In genomic region chrX:38304010-38304409, GRCh38 we compare ENCODE assay signal across 13 cellular contexts. TPM values are rescaled to one million over a fixed set of nuclear protein-coding genes. Genes with fewer than 3 reads are reported as not detected.
DNase-seq lines count a peak whose midpoint lies in the region; ATAC-seq, FAIRE-seq and TF ChIP-seq lines count a peak whose summit lies in the region.
"Had no signal": no experiment of that assay in that cellular context is flagged by ENCODE, and none has a peak within 500 bp of the region (broad histone marks: within the 10 kb centered on the region; RNA-seq: fewer than 3 reads in every experiment).

No MANE protein-coding gene starts in this region.

- H3K36me3 ChIP-seq in DOHH2 (ENCODE audit: control insufficient read depth, low read length), result no peaks in the 10 kb centered on the region
- no peaks in the 10 kb centered on the region for H3K36me3 ChIP-seq in bronchial epithelial cell (ENCODE audit: control insufficient read depth, insufficient read depth, low read length)
- H3K36me3 ChIP-seq: ascending aorta had no signal

- H3K4me2 ChIP-seq in DOHH2 (ENCODE audit: low read length), result no peak overlapping the region

- H3K9me2 ChIP-seq in DOHH2 (replicated peaks; ENCODE audit: control insufficient read depth, low read length), result no peaks in the 10 kb centered on the region

- H3F3A ChIP-seq in DOHH2 (ENCODE audit: control insufficient read depth, insufficient read depth), result no peaks in the 10 kb centered on the region

- H3K27me3 ChIP-seq in DOHH2 (ENCODE audit: control insufficient read depth, low read length) (no peaks in the 10 kb centered on the region), bronchial epithelial cell (ENCODE audit: control insufficient read depth, insufficient read depth, low read length) (no peaks in the 10 kb centered on the region)
- H3K27me3 ChIP-seq: ascending aorta had no signal

- H3K4me3 ChIP-seq in DOHH2 (ENCODE audit: low read length), result no peak overlapping the region
- no peak overlapping the region for H3K4me3 ChIP-seq in bronchial epithelial cell (ENCODE audit: low read depth, low read length)
- H3K4me3 ChIP-seq: ascending aorta had no signal

- H3K79me2 ChIP-seq in DOHH2 (ENCODE audit: control insufficient read depth, low read length), result no peaks in the 10 kb centered on the region

- TF ChIP-seq CTCF in DOHH2 (IDR thresholded peaks at IDR 0.05; ENCODE audit: low read depth, low read length, poor library complexity, severe bottlenecking) (peak; percentile 32), bronchial epithelial cell (IDR thresholded peaks at IDR 0.05; ENCODE audit: insufficient read depth, low read length, severe bottlenecking) (peak; percentile 14)

- no peak for FAIRE-seq in bronchial epithelial cell (lab: Jason Lieb, UNC)

- ATAC-seq in HG03565 (IDR thresholded peaks at IDR 0.05; ENCODE audit: unreplicated experiment) (no peak), HG03432 (IDR thresholded peaks at IDR 0.05; ENCODE audit: unreplicated experiment) (no peak)
- ATAC-seq: activated CD8-positive, alpha-beta memory T cell treated with anti-CD3 and anti-CD28 coated beads, Interleukin-2, amount 10 ng/mL, durations not matched to agents 7 days and 5 days had no signal

- peak; percentile 19 for DNase-seq in M059J (ENCODE audit: low read depth)
- no peak for DNase-seq in bronchial epithelial cell (ENCODE audit: low read depth)
- peak; percentile 58 to 73 for DNase-seq in lung microvascular endothelial cell (ENCODE audit: low read depth in 2 of 2)
- no peak for DNase-seq in globus pallidus (ENCODE audit: low spot score)
- DNase-seq in DMS79 treated with DMSO at 0.1 percent for 48 hours (lab: John Stamatoyannopoulos, UW), result no peak
- DNase-seq: activated CD8-positive, alpha-beta memory T cell treated with anti-CD3 and anti-CD28 coated beads, Interleukin-2, amount 10 ng/mL, durations not matched to agents 7 days and 5 days; NCI-H2171; stimulated activated CD4-positive, alpha-beta T cell treated with anti-CD3 and anti-CD28 coated beads, Interleukin-1b, Interleukin-23, amount 100 ng/mL, for 48 hours had no signal

- no peaks in the 10 kb centered on the region for H3K9me3 ChIP-seq in DOHH2 (ENCODE audit: control insufficient read depth, insufficient read depth, low read length)
- H3K9me3 ChIP-seq: ascending aorta had no signal

- H3K4me1 ChIP-seq in DOHH2 (ENCODE audit: control insufficient read depth, low read length), result no peaks in the 10 kb centered on the region
- H3K4me1 ChIP-seq: ascending aorta had no signal

- no peak overlapping the region for H3K27ac ChIP-seq in DOHH2 (ENCODE audit: low read depth, low read length)
- H3K27ac ChIP-seq: ascending aorta had no signal

- no peaks in the 10 kb centered on the region for H4K20me1 ChIP-seq in DOHH2 (ENCODE audit: control insufficient read depth, insufficient read depth, low read depth, low read length)

RNA-seq across cellular contexts. Expression of gene RPGR, which starts 23.3 kb away (rescaled TPM):
- total RNA-seq in M059J (2014; rRNA removed; shearing (Covaris generic)), result 4.1 and 4.3 TPM in 2 replicates
- total RNA-seq in bronchial epithelial cell (6.5 and 8.2 TPM in 2 replicates), lung microvascular endothelial cell (29.2 and 44.8 TPM in 2 replicates)

RNA-seq across cellular contexts. Expression of gene OTC, which starts 48.4 kb away (rescaled TPM):
- total RNA-seq in M059J (2014; rRNA removed; shearing (Covaris generic)), result not detected in 2 replicates
- total RNA-seq in bronchial epithelial cell (not detected in 2 replicates), lung microvascular endothelial cell (0.22 and 1.2 TPM in 2 replicates)
- total RNA-seq: activated CD8-positive, alpha-beta memory T cell treated with anti-CD3 and anti-CD28 coated beads, Interleukin-2, amount 10 ng/mL, durations not matched to agents 7 days and 5 days; Daoy had no signal

Comparison
In these comparisons a context has a peak if more than half of its experiments do, and no peak if none do; other contexts are left out.
1. DNase-seq: peak in M059J (single experiment) and lung microvascular endothelial cell (2 of 2); none in bronchial epithelial cell (single experiment), globus pallidus (single experiment) and DMS79 treated with DMSO at 0.1 percent for 48 hours (single experiment).